ENCODE assay signal across 22 cellular contexts in the genomic region with DNA sequence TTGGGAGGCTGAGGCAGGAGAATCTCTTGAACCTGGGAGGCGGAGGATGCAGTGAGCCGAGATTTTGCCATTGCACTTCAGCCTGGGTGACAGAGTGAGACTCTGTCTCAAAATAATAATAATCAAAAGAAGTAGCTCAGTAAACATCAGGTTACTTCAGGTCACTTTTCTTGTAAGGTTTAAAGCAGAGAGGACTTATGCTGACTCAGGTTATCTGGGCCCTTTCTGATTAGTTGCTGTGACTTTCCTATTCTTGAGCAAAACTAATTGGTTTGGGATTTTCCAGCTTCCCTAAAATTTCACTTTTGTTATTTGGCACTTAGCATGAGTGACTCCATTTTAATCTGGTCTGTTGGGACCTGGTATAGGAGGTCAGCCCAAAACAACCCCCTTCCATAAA.
"Had no signal": no experiment of that assay in that cellular context is flagged by ENCODE, and none has a peak within 500 bp of the region (broad histone marks: within the 10 kb centered on the region; RNA-seq: fewer than 3 reads in every experiment).

No MANE protein-coding gene starts in this region.

- H3K27me3 ChIP-seq: esophagus muscularis mucosa, foreskin keratinocyte, gastroesophageal sphincter, heart left ventricle, hepatocyte, left lung had no signal

- ATAC-seq: foreskin keratinocyte, gastroesophageal sphincter, heart left ventricle, left cardiac atrium, left lung, left ventricle myocardium superior, lower lobe of right lung, mucosa of descending colon had no signal

- H3K79me2 ChIP-seq: hepatocyte had no signal

- H3K27ac ChIP-seq: coronary artery, dorsolateral prefrontal cortex, esophagus muscularis mucosa, foreskin keratinocyte, gastroesophageal sphincter, heart left ventricle, hepatocyte, left lung, lower lobe of right lung had no signal

- H3K4me3 ChIP-seq: coronary artery, dorsolateral prefrontal cortex, esophagus muscularis mucosa, gastroesophageal sphincter, heart left ventricle, hepatocyte, left lung, lower lobe of right lung, mucosa of descending colon had no signal

- DNase-seq: dermis blood vessel endothelial cell; dorsolateral prefrontal cortex; effector CD4-positive, alpha-beta T cell; effector memory CD4-positive, alpha-beta T cell; foreskin keratinocyte; heart left ventricle; left cardiac atrium; left lung; left ventricle myocardium superior; lower lobe of right lung; mesenchymal stem cell; mucosa of descending colon; naive B cell had no signal

- H3K4me3 Mint-ChIP-seq: mesothelial cell of epicardium, naive B cell had no signal

- H3K27me3 Mint-ChIP-seq: naive B cell had no signal

- H3K36me3 ChIP-seq: esophagus muscularis mucosa, gastroesophageal sphincter, heart left ventricle, left lung, lower lobe of right lung had no signal

- H3K4me1 ChIP-seq: esophagus muscularis mucosa, foreskin keratinocyte, gastroesophageal sphincter, heart left ventricle, left lung, lower lobe of right lung had no signal

- H3K4me1 Mint-ChIP-seq: mesothelial cell of epicardium, naive B cell had no signal

- FAIRE-seq: endothelial cell of umbilical vein, frontal cortex, islet of Langerhans, keratinocyte had no signal

- H3K36me3 Mint-ChIP-seq: mesothelial cell of epicardium, naive B cell had no signal

- H2AFZ ChIP-seq: hepatocyte had no signal

- H3K9me3 ChIP-seq: esophagus muscularis mucosa, gastroesophageal sphincter, heart left ventricle, left lung, lower lobe of right lung had no signal

- H3K4me2 ChIP-seq: hepatocyte had no signal
